Comparison of ENCODE assay signal across 20 cellular contexts in the genomic region with DNA sequence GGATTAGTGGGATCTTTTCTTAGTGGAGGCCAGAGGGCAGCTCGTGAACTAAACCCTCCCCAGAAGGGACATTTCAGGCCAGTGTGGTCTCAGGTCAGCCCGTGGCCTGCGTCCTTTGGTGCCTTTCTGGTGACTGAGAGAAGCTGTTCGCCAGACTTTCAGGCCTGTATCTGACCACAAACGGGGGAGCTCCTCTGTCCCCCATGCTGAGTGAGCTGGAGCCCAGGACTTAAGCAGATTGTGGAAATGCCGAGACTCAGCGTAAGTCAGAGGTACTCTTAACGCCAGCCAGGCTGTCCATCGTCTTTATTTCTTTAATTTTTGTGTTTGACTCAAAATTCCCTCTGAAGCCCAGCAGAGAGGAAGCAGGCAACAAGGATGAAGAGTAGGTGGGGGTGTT. TPM values are rescaled to one million over a fixed set of nuclear protein-coding genes. Genes with fewer than 3 reads are reported as not detected.
DNase-seq lines count a peak whose midpoint lies in the region; ATAC-seq, FAIRE-seq and TF ChIP-seq lines count a peak whose summit lies in the region.
"Had no signal": no experiment of that assay in that cellular context is flagged by ENCODE, and none has a peak within 500 bp of the region (broad histone marks: within the 10 kb centered on the region; RNA-seq: fewer than 3 reads in every experiment).

No MANE protein-coding gene starts in this region.

- H3K4me1 ChIP-seq in HUES6 (ENCODE audit: control insufficient read depth, insufficient read depth, low read length) = peaks cover 34% of the 10 kb centered on the region
- peaks cover 23% of the 10 kb centered on the region for H3K4me1 ChIP-seq in astrocyte (ENCODE audit: insufficient read depth, low read length)
- H3K4me1 ChIP-seq in muscle layer of colon (ENCODE audit: insufficient read depth, low read length) = peaks cover 64% of the 10 kb centered on the region
- peaks cover 0 to 3% (median 0%) of the 10 kb centered on the region in 6 donors for H3K4me1 ChIP-seq in spleen
- H3K4me1 ChIP-seq in CD8-positive, alpha-beta T cell (ENCODE audit: insufficient read depth, low read length) = no peaks in the 10 kb centered on the region
- H3K4me1 ChIP-seq: lower lobe of right lung had no signal

- H3K27ac ChIP-seq in HUES6 (ENCODE audit: low read depth, low read length) (no peak overlapping the region), astrocyte (ENCODE audit: low read depth, low read length) (peak overlapping the region; percentile 68), muscle layer of colon (ENCODE audit: low read depth, low read length) (peak overlapping the region; percentile 84), spleen (no peak overlapping the region)
- no peak overlapping the region for H3K27ac ChIP-seq in CD8-positive, alpha-beta T cell (ENCODE audit: low read depth, low read length)
- H3K27ac ChIP-seq: KMS-11, lower lobe of right lung, neutrophil had no signal

- DNase-seq in astrocyte (ENCODE audit: low read depth) (no peak), spleen (peak; percentile 33)
- DNase-seq in CD8-positive, alpha-beta T cell = no peak
- DNase-seq in stimulated activated CD4-positive, alpha-beta T cell treated with anti-CD3 and anti-CD28 coated beads, Interleukin-4, amount 100 ng/mL, for 1 hour = no peak
- DNase-seq in stimulated activated naive CD8-positive, alpha-beta T cell treated with anti-CD3 and anti-CD28 coated beads, Interleukin-15, amount 100 ng/mL, for 72 hours = no peak
- DNase-seq: activated CD4-positive, alpha-beta T cell treated with anti-CD3 and anti-CD28 coated beads for 36 hours; activated naive CD8-positive, alpha-beta T cell treated with anti-CD3 and anti-CD28 coated beads for 36 hours; activated T-cell treated with anti-CD3 and anti-CD28 coated beads for 4 hours; Calu3; Right ventricle myocardium superior had no signal

- POLR2A ChIA-PET in CD8-positive, alpha-beta T cell (lab: Charles Lee) = interaction anchor here (1.2 kb wide), 1 partner anchor 123 kb away, joined by 3 read pairs; no protein-coding TSS in a partner anchor

- H3K4me3 ChIP-seq in HUES6 (ENCODE audit: low read depth, low read length) (no peak overlapping the region), astrocyte (ENCODE audit: insufficient read depth, low read depth, low read length) (no peak overlapping the region), muscle layer of colon (ENCODE audit: low read depth in 1 of 2, low read length in 2 of 2) (no peak overlapping the region), spleen (no peak overlapping the region)
- no peak overlapping the region for H3K4me3 ChIP-seq in CD8-positive, alpha-beta T cell (ENCODE audit: low read depth, low read length)
- H3K4me3 ChIP-seq: lower lobe of right lung had no signal

- H3K27me3 ChIP-seq in HUES6 (ENCODE audit: control insufficient read depth, insufficient read depth, low read length) (no peaks in the 10 kb centered on the region), astrocyte (ENCODE audit: insufficient read depth, low read length) (no peaks in the 10 kb centered on the region), muscle layer of colon (ENCODE audit: control insufficient read depth in 1 of 2, insufficient read depth in 2 of 2, low read length in 2 of 2) (no peaks in the 10 kb centered on the region), spleen (replicated peaks in 1 of 7) (no peaks in the 10 kb centered on the region)
- no peaks in the 10 kb centered on the region for H3K27me3 ChIP-seq in CD8-positive, alpha-beta T cell (ENCODE audit: insufficient read depth, low read length)
- H3K27me3 ChIP-seq: foreskin keratinocyte, neutrophil had no signal

- CTCF ChIA-PET in CD8-positive, alpha-beta T cell (lab: Charles Lee) = interaction anchor here (3.3 kb wide), 1 partner anchor 10 kb away, joined by 36 read pairs; no protein-coding TSS in a partner anchor

- no peak for TF ChIP-seq POLR2A in spleen (IDR thresholded peaks at IDR 0.05)

- intact Hi-C loops in spleen (cut with DNase I; ENCODE audit: low total_unique reads) = loop anchor here (10.0 kb wide), 1 partner anchor 227 kb away; no protein-coding TSS in a partner anchor
- intact Hi-C loops in CD8-positive, alpha-beta T cell (cut with DNase I, micrococcal nuclease) = no loop called here

- no peaks in the 10 kb centered on the region for H3K9me3 Mint-ChIP-seq in astrocyte (ENCODE audit: unreplicated experiment)
- H3K9me3 Mint-ChIP-seq in CD8-positive, alpha-beta T cell = no peaks in the 10 kb centered on the region
- H3K9me3 Mint-ChIP-seq in stimulated activated naive CD8-positive, alpha-beta T cell treated with anti-CD3 and anti-CD28 coated beads, Interleukin-15, amount 100 ng/mL, for 72 hours = no peaks in the 10 kb centered on the region
- H3K9me3 Mint-ChIP-seq: activated naive CD8-positive, alpha-beta T cell treated with anti-CD3 and anti-CD28 coated beads for 36 hours; central memory CD8-positive, alpha-beta T cell; stimulated activated naive CD8-positive, alpha-beta T cell treated with anti-CD3 and anti-CD28 coated beads, Interleukin-15, Interleukin-2, amounts not matched to agents 100 ng/mL and 50 ng/mL, for 24 hours had no signal

- peak overlapping the region; percentile 38 for H3K4me2 ChIP-seq in astrocyte (ENCODE audit: low read length)
- H3K4me2 ChIP-seq: KMS-11 had no signal

- peaks cover 36% of the 10 kb centered on the region for H3K4me1 Mint-ChIP-seq in astrocyte (ENCODE audit: low read depth, unreplicated experiment)
- H3K4me1 Mint-ChIP-seq in CD8-positive, alpha-beta T cell (ENCODE audit: low read depth) = peaks cover 13% of the 10 kb centered on the region
- H3K4me1 Mint-ChIP-seq in stimulated activated naive CD8-positive, alpha-beta T cell treated with anti-CD3 and anti-CD28 coated beads, Interleukin-15, amount 100 ng/mL, for 72 hours = no peaks in the 10 kb centered on the region

- no peak for ATAC-seq in CD8-positive, alpha-beta T cell
- no peak for ATAC-seq in stimulated activated naive CD8-positive, alpha-beta T cell treated with anti-CD3 and anti-CD28 coated beads, Interleukin-15, amount 100 ng/mL, for 72 hours
- no peak for ATAC-seq in GM21360 (IDR thresholded peaks at IDR 0.05; ENCODE audit: unreplicated experiment)
- ATAC-seq: activated CD4-positive, alpha-beta T cell treated with anti-CD3 and anti-CD28 coated beads for 36 hours; foreskin keratinocyte; lower lobe of right lung had no signal

- H3K9ac ChIP-seq in HUES6 (ENCODE audit: low read length) (peak overlapping the region; percentile 49), astrocyte (ENCODE audit: low read length) (peak overlapping the region; percentile 35), muscle layer of colon (ENCODE audit: low read length) (peak overlapping the region; percentile 50)
- H3K9ac ChIP-seq: KMS-11 had no signal

- H3K9me3 ChIP-seq in HUES6 (ENCODE audit: control insufficient read depth, insufficient read depth, low read depth, low read length) (no peaks in the 10 kb centered on the region), astrocyte (ENCODE audit: insufficient read depth, low read depth, low read length) (no peaks in the 10 kb centered on the region), muscle layer of colon (ENCODE audit: low read length) (no peaks in the 10 kb centered on the region), spleen (no peaks in the 10 kb centered on the region)
- no peaks in the 10 kb centered on the region for H3K9me3 ChIP-seq in CD8-positive, alpha-beta T cell (ENCODE audit: low read length)
- H3K9me3 ChIP-seq: lower lobe of right lung, neutrophil had no signal

- no peaks in the 10 kb centered on the region for H3K27me3 Mint-ChIP-seq in astrocyte (ENCODE audit: low read depth, unreplicated experiment)
- H3K27me3 Mint-ChIP-seq in CD8-positive, alpha-beta T cell (ENCODE audit: low read depth) = no peaks in the 10 kb centered on the region
- no peaks in the 10 kb centered on the region for H3K27me3 Mint-ChIP-seq in stimulated activated naive CD8-positive, alpha-beta T cell treated with anti-CD3 and anti-CD28 coated beads, Interleukin-15, amount 100 ng/mL, for 72 hours
- H3K27me3 Mint-ChIP-seq: activated CD4-positive, alpha-beta T cell treated with anti-CD3 and anti-CD28 coated beads for 36 hours; activated naive CD8-positive, alpha-beta T cell treated with anti-CD3 and anti-CD28 coated beads for 36 hours; central memory CD8-positive, alpha-beta T cell; stimulated activated naive CD8-positive, alpha-beta T cell treated with anti-CD3 and anti-CD28 coated beads, Interleukin-15, Interleukin-2, amounts not matched to agents 100 ng/mL and 50 ng/mL, for 24 hours had no signal

- H3K36me3 ChIP-seq in HUES6 (ENCODE audit: control insufficient read depth, insufficient read depth, low read length) (peaks cover 7% of the 10 kb centered on the region; the same call in 1 of the 2 replicates), astrocyte (ENCODE audit: insufficient read depth, low read length) (peaks cover 3% of the 10 kb centered on the region), muscle layer of colon (ENCODE audit: insufficient read depth, low read length) (peaks cover 11% of the 10 kb centered on the region), spleen (peaks cover 0 to 96% (median 29%) of the 10 kb centered on the region in 6 donors)
- H3K36me3 ChIP-seq in CD8-positive, alpha-beta T cell (ENCODE audit: insufficient read depth, low read length) = no peaks in the 10 kb centered on the region

- FAIRE-seq in astrocyte (lab: Jason Lieb, UNC) = no peak
- FAIRE-seq: GM12892 had no signal

- TF ChIP-seq CTCF in astrocyte (IDR thresholded peaks at IDR 0.05; ENCODE audit: insufficient read depth, low read depth, low read length) (no peak), spleen (IDR thresholded peaks at IDR 0.05 in 8 of 11, conservative IDR thresholded peaks at IDR 0.05 in 3 of 11) (no peak)
- no peak for TF ChIP-seq CTCF in CD8-positive, alpha-beta T cell (IDR thresholded peaks at IDR 0.05)

- 94 to 97% (median 94%) methylated on average over 9 of the region's 9 CpGs for WGBS in spleen, 5 donors

- no peak overlapping the region for H2AFZ ChIP-seq in astrocyte (ENCODE audit: low read depth, low read length)

- peak overlapping the region; percentile 58 for H3K4me3 Mint-ChIP-seq in astrocyte (ENCODE audit: unreplicated experiment)
- H3K4me3 Mint-ChIP-seq in CD8-positive, alpha-beta T cell = no peak overlapping the region
- H3K4me3 Mint-ChIP-seq in stimulated activated naive CD8-positive, alpha-beta T cell treated with anti-CD3 and anti-CD28 coated beads, Interleukin-15, amount 100 ng/mL, for 72 hours = no peak overlapping the region
- H3K4me3 Mint-ChIP-seq: activated CD4-positive, alpha-beta T cell treated with anti-CD3 and anti-CD28 coated beads for 36 hours; activated naive CD8-positive, alpha-beta T cell treated with anti-CD3 and anti-CD28 coated beads for 36 hours; central memory CD8-positive, alpha-beta T cell; stimulated activated naive CD8-positive, alpha-beta T cell treated with anti-CD3 and anti-CD28 coated beads, Interleukin-15, Interleukin-2, amounts not matched to agents 100 ng/mL and 50 ng/mL, for 24 hours had no signal

- H3K79me2 ChIP-seq in astrocyte (ENCODE audit: insufficient read depth, low read length) = no peaks in the 10 kb centered on the region

- H3K27ac Mint-ChIP-seq in astrocyte (ENCODE audit: unreplicated experiment) = peak overlapping the region; percentile 67
- H3K27ac Mint-ChIP-seq in CD8-positive, alpha-beta T cell = no peak overlapping the region
- H3K27ac Mint-ChIP-seq in stimulated activated naive CD8-positive, alpha-beta T cell treated with anti-CD3 and anti-CD28 coated beads, Interleukin-15, amount 100 ng/mL, for 72 hours = peak overlapping the region in 1 of 2 donors; percentile 31
- H3K27ac Mint-ChIP-seq: activated naive CD8-positive, alpha-beta T cell treated with anti-CD3 and anti-CD28 coated beads for 36 hours; stimulated activated naive CD8-positive, alpha-beta T cell treated with anti-CD3 and anti-CD28 coated beads, Interleukin-15, Interleukin-2, amounts not matched to agents 100 ng/mL and 50 ng/mL, for 24 hours had no signal

- H3K36me3 Mint-ChIP-seq in astrocyte (ENCODE audit: low read depth, unreplicated experiment) = peaks cover 14% of the 10 kb centered on the region
- peaks cover 59% of the 10 kb centered on the region for H3K36me3 Mint-ChIP-seq in CD8-positive, alpha-beta T cell

- H4K20me1 ChIP-seq in astrocyte (ENCODE audit: insufficient read depth, low read length) = no peaks in the 10 kb centered on the region

RNA-seq across cellular contexts. Expression of a gene that starts 54.8 kb away (rescaled TPM):
- total RNA-seq in astrocyte (119 and 126 TPM in 2 replicates), spleen (1 to 10 TPM in 4 of 7 donors, under 1 TPM in 3; 0.46 to 2.5 (median 1.2) TPM)
- 1 to 10 TPM in 2 of 3 donors, under 1 TPM in 1; 0.50 to 1.6 (median 1.3) TPM for polyA plus RNA-seq in spleen
- total RNA-seq in CD8-positive, alpha-beta T cell = 1 to 10 TPM; 2.6 to 3.8 TPM

Comparison
In these comparisons a context has a peak if more than half of its experiments do, and no peak if none do; other contexts are left out.
1. H3K27ac ChIP-seq: peak in astrocyte (single experiment) and muscle layer of colon (single experiment); none in HUES6 (single experiment), spleen (0 of 8) and CD8-positive, alpha-beta T cell (single experiment).
2. RNA of a gene that starts 54.8 kb away (total RNA-seq): 119 to 126 TPM in astrocyte; 2.6 to 3.8 TPM in CD8-positive, alpha-beta T cell and 0.46 to 2.5 TPM in spleen; every median in the first group is over 10 times any median in the second.
3. Peak in every context shown above with its lines, with median percentiles within 50 percentile points of each other: H3K9ac ChIP-seq.